8 cellular contexts compared by ENCODE assay signal in the genomic region with DNA sequence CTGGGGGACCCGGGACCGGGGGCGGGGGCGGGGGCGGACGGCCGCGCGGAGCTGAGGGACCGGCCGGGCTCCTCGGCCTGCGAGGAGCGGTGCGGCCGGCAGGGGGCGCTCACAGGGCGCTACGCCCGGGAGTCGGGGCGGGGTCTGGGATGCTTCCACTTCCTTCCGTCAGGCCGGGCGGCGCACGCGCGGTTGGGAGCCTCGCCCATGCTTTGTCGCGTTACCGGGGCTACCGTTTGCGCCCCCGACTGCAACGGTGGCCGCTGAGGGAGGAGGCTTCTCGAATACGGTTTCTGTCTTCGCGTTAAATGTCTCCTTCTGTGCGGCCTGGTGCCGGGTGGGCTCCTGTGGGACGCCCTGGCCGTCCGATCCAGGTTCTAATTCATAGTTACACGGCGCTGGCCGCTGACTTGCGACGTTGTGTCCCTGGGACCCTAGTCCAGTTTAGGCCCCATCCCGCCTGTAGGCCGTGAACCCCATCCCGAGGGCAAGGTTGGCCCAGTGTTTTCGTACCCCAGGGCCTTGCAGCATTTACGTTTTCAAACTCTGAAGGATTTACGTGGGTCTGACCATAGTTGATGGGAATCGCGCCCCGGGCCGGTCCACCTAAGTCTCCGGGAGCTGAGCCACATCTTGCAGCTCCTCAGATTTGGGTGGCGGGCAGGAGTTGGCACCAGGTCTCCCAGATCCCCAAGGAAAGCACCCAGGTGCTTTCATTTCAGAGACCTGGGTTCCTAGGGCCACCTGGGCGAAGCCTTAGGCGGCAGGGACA. TPM values are rescaled to one million over a fixed set of nuclear protein-coding genes. Genes with fewer than 3 reads are reported as not detected.
DNase-seq lines count a peak whose midpoint lies in the region; ATAC-seq and TF ChIP-seq lines count a peak whose summit lies in the region.

No MANE protein-coding gene starts in this region.

- no peaks in the 10 kb centered on the region for H3K27me3 Mint-ChIP-seq in stimulated activated naive CD8-positive, alpha-beta T cell treated with anti-CD3 and anti-CD28 coated beads, Interleukin-15, Interleukin-2, amounts not matched to agents 100 ng/mL and 50 ng/mL, for 24 hours

- H3K36me3 Mint-ChIP-seq in stimulated activated naive CD8-positive, alpha-beta T cell treated with anti-CD3 and anti-CD28 coated beads, Interleukin-15, Interleukin-2, amounts not matched to agents 100 ng/mL and 50 ng/mL, for 24 hours (ENCODE audit: low read depth): peaks cover 25% of the 10 kb centered on the region

- peaks cover 30% of the 10 kb centered on the region for H3K4me1 Mint-ChIP-seq in stimulated activated naive CD8-positive, alpha-beta T cell treated with anti-CD3 and anti-CD28 coated beads, Interleukin-15, Interleukin-2, amounts not matched to agents 100 ng/mL and 50 ng/mL, for 24 hours (ENCODE audit: low read depth)

- H3K9me3 Mint-ChIP-seq in stimulated activated naive CD8-positive, alpha-beta T cell treated with anti-CD3 and anti-CD28 coated beads, Interleukin-15, Interleukin-2, amounts not matched to agents 100 ng/mL and 50 ng/mL, for 24 hours: no peaks in the 10 kb centered on the region

- H3K79me2 ChIP-seq in neural cell (replicated peaks; ENCODE audit: insufficient read depth, low read length): no peaks in the 10 kb centered on the region

- no peaks in the 10 kb centered on the region for H3F3A ChIP-seq in neural cell (ENCODE audit: insufficient read depth, low read length, poor library complexity, severe bottlenecking)

- peak overlapping the region; percentile 88 for H3K4me3 ChIP-seq in neural cell (ENCODE audit: low read length)

- no peaks in the 10 kb centered on the region for H3K36me3 ChIP-seq in neural cell (ENCODE audit: insufficient read depth, low read length)

- H3K27ac ChIP-seq in neural cell (ENCODE audit: low read length): peak overlapping the region; percentile 72

- H3K9ac ChIP-seq in neural cell (ENCODE audit: low read length): peak overlapping the region; percentile 83

- no peak for TF ChIP-seq EP300 in neural cell (conservative IDR thresholded peaks at IDR 0.05; ENCODE audit: poor library complexity, severe bottlenecking)

- H2AFZ ChIP-seq in neural cell (ENCODE audit: low read depth, low read length): peak overlapping the region; percentile 46

- H3K4me3 Mint-ChIP-seq in stimulated activated naive CD8-positive, alpha-beta T cell treated with anti-CD3 and anti-CD28 coated beads, Interleukin-15, Interleukin-2, amounts not matched to agents 100 ng/mL and 50 ng/mL, for 24 hours: peak overlapping the region; percentile 94

- no peaks in the 10 kb centered on the region for H3K27me3 ChIP-seq in neural cell (ENCODE audit: insufficient read depth, low read depth, low read length)

- peak overlapping the region; percentile 51 for H3K4me2 ChIP-seq in neural cell (ENCODE audit: low read length)

- H3K9me2 ChIP-seq in neural cell (ENCODE audit: insufficient read depth, low read length): no peaks in the 10 kb centered on the region

- peak; percentile 53 for DNase-seq in DMS153 (lab: John Stamatoyannopoulos, UW)
- peak; percentile 40 to 55 for DNase-seq in Kasumi-1 (lab: John Stamatoyannopoulos, UW)
- peak; percentile 92 for DNase-seq in RPMI8226
- peak; percentile 95 for DNase-seq in activated effector memory CD4-positive, alpha-beta T cell treated with anti-CD3 and anti-CD28 coated beads, Interleukin-2, amount 50 U/mL, for 16 hours
- peak; percentile 71 for DNase-seq in fibroblast of the conjunctiva (ENCODE audit: low read depth)

- no peak for TF ChIP-seq RAD21 in neural cell (conservative IDR thresholded peaks at IDR 0.05)

- peak; percentile 61 for TF ChIP-seq CTCF in neural cell (IDR thresholded peaks at IDR 0.05; ENCODE audit: poor library complexity, severe bottlenecking)

- no peaks in the 10 kb centered on the region for H3K9me3 ChIP-seq in neural cell (ENCODE audit: low read length)

- peak overlapping the region; percentile 96 for H3K27ac Mint-ChIP-seq in stimulated activated naive CD8-positive, alpha-beta T cell treated with anti-CD3 and anti-CD28 coated beads, Interleukin-15, Interleukin-2, amounts not matched to agents 100 ng/mL and 50 ng/mL, for 24 hours

- no peaks in the 10 kb centered on the region for H4K20me1 ChIP-seq in neural cell (ENCODE audit: insufficient read depth)

- ATAC-seq in GM21576 (IDR thresholded peaks at IDR 0.05; ENCODE audit: unreplicated experiment): peak; percentile 36

TF ChIP-seq in neural cell, 6 proteins besides CTCF, POLR2A, EP300 and RAD21:
- TF ChIP-seq TAF1 (IDR thresholded peaks at IDR 0.05; ENCODE audit: low read depth) (no peak), POLR2AphosphoS5 (IDR thresholded peaks at IDR 0.05) (peak; percentile 87), REST (IDR thresholded peaks at IDR 0.05; ENCODE audit: borderline replicate concordance) (no peak), EZH2 (IDR thresholded peaks at IDR 0.05; ENCODE audit: borderline replicate concordance, insufficient read depth, low read length, poor library complexity, severe bottlenecking) (no peak), MXI1 (conservative IDR thresholded peaks at IDR 0.05; ENCODE audit: poor library complexity, severe bottlenecking) (peak; percentile 50), SMC3 (conservative IDR thresholded peaks at IDR 0.05; ENCODE audit: poor library complexity) (no peak)

RNA-seq across cellular contexts. Expression of gene MSL3, which starts 0.5 kb away (rescaled TPM):
- 37.2 and 38.4 TPM in 2 replicates for polyA plus RNA-seq in neural cell
- polyA minus RNA-seq in neural cell: 24.3 and 27.7 TPM in 2 replicates

Comparison
In these comparisons a context has a peak if more than half of its experiments do, and no peak if none do; other contexts are left out.
1. Peak in every context shown above with its lines: DNase-seq, ATAC-seq, H3K4me3 ChIP-seq and H3K27ac ChIP-seq.